Comparison of ENCODE assay signal across 1 cellular context in genomic region chr17:9943343-9943742, GRCh38.
TF ChIP-seq lines count a peak whose summit lies in the region.

No MANE protein-coding gene starts in this region.

TF ChIP-seq in GM23338, 12 proteins besides CTCF, POLR2A, EP300 and RAD21 (continued from another document):
- TF ChIP-seq ZNF331 (CRISPR knock-in tag; IDR thresholded peaks at IDR 0.05; ENCODE audit: low read depth) (no peak), REST (IDR thresholded peaks at IDR 0.05; ENCODE audit: unreplicated experiment) (no peak), POLR2AphosphoS5 (IDR thresholded peaks at IDR 0.05; ENCODE audit: low read depth) (no peak), EZH2 (IDR thresholded peaks at IDR 0.05; ENCODE audit: low read depth, unreplicated experiment) (no peak), CREB1 (CRISPR knock-in tag; IDR thresholded peaks at IDR 0.05; ENCODE audit: low read depth) (no peak), ETS1 (IDR thresholded peaks at IDR 0.05) (no peak), EZH2phosphoT487 (IDR thresholded peaks at IDR 0.05; ENCODE audit: unreplicated experiment) (no peak), ZNF114 (CRISPR knock-in tag; IDR thresholded peaks at IDR 0.05) (no peak), JUNB (IDR thresholded peaks at IDR 0.05; ENCODE audit: unreplicated experiment) (no peak), STAT1 (IDR thresholded peaks at IDR 0.05; ENCODE audit: unreplicated experiment) (no peak)
